ENCODE assay signal across 1 cellular context in genomic region chr14:41586237-41586636, GRCh38.
TF ChIP-seq lines count a peak whose summit lies in the region.

No MANE protein-coding gene starts in this region.

TF ChIP-seq in GM23338, 12 proteins besides CTCF, POLR2A, EP300 and RAD21 (continued from another document):
- TF ChIP-seq ZNF462 (CRISPR knock-in tag; IDR thresholded peaks at IDR 0.05) (no peak), STAT1 (IDR thresholded peaks at IDR 0.05; ENCODE audit: unreplicated experiment) (no peak), EZH2 (IDR thresholded peaks at IDR 0.05; ENCODE audit: low read depth, unreplicated experiment) (no peak), REST (IDR thresholded peaks at IDR 0.05; ENCODE audit: unreplicated experiment) (no peak), ZNF331 (CRISPR knock-in tag; IDR thresholded peaks at IDR 0.05; ENCODE audit: low read depth) (no peak), CREB1 (CRISPR knock-in tag; IDR thresholded peaks at IDR 0.05; ENCODE audit: low read depth) (no peak)
